In genomic region chr6:107491059-107491609, GRCh38 we compare ENCODE assay signal across 8 cellular contexts. TPM values are rescaled to one million over a fixed set of nuclear protein-coding genes. Genes with fewer than 3 reads are reported as not detected.
DNase-seq lines count a peak whose midpoint lies in the region; ATAC-seq and TF ChIP-seq lines count a peak whose summit lies in the region.

No MANE protein-coding gene starts in this region.

- H3F3A ChIP-seq in GM23338 (replicated peaks; ENCODE audit: low read depth): 0 out of 2 replicates have a peak, but pooled peaks cover 9% of the 10 kb centered on the region

- no peak for TF ChIP-seq EP300 in esophagus muscularis mucosa (IDR thresholded peaks at IDR 0.05)

- intact Hi-C loops in A673 (cut with micrococcal nuclease; ENCODE audit: unreplicated experiment) (no loop called here), esophagus muscularis mucosa (cut with DNase I) (loop anchor here (5.0 kb wide), 1 partner anchor 41 kb away; no protein-coding TSS in a partner anchor)

- H3K9me3 Mint-ChIP-seq in GM23338: no peaks in the 10 kb centered on the region; the same call in 2 of the 3 replicates
- no peaks in the 10 kb centered on the region for H3K9me3 Mint-ChIP-seq in WTC11

- WGBS in esophagus muscularis mucosa: 1% methylated on average over 21 of the region's 40 CpGs
- 1% methylated on average over 40 of the region's 40 CpGs for WGBS in urinary bladder

- peak overlapping the region; percentile 97 for H2AFZ ChIP-seq in GM23338

- peak overlapping the region; percentile 94 for H3K4me2 ChIP-seq in GM23338

- H3K27me3 ChIP-seq in A673 (replicated peaks; ENCODE audit: insufficient read depth, low read depth, low read length, poor library complexity): peaks cover 38% of the 10 kb centered on the region
- peaks cover 69% of the 10 kb centered on the region for H3K27me3 ChIP-seq in GM23338 (ENCODE audit: insufficient read depth)
- peaks cover 0 to 4% (median 0%) of the 10 kb centered on the region in 4 donors for H3K27me3 ChIP-seq in esophagus muscularis mucosa
- H3K27me3 ChIP-seq in mucosa of rectum (ENCODE audit: control insufficient read depth in 2 of 2, insufficient read depth in 2 of 2, low read length in 2 of 2): peaks cover 28 to 49% of the 10 kb centered on the region in 2 donors

- H3K27me3 Mint-ChIP-seq in GM23338 (ENCODE audit: insufficient read depth, low read depth, poor library complexity) (peaks cover 36% of the 10 kb centered on the region), WTC11 (ENCODE audit: low read depth) (peaks cover 36% of the 10 kb centered on the region)

- H3K79me2 ChIP-seq in GM23338 (replicated peaks; ENCODE audit: insufficient read depth): 0 out of 2 replicates have a peak, but pooled peaks cover 5% of the 10 kb centered on the region

- no peaks in the 10 kb centered on the region; the same call in 2 of the 3 replicates for H3K36me3 Mint-ChIP-seq in GM23338 (ENCODE audit: low read depth)
- H3K36me3 Mint-ChIP-seq in WTC11: no peaks in the 10 kb centered on the region

- DNase-seq in A673 (ENCODE audit: low spot score) (no peak), GM23338 (ENCODE audit: low spot score) (peak; percentile 80), WTC11 (ENCODE audit: low spot score) (peak; percentile 71), esophagus muscularis mucosa (ENCODE audit: extremely low spot score) (no peak)

- ATAC-seq in GM23338: peak; percentile 54
- peak; percentile 12 for ATAC-seq in WTC11
- no peak for ATAC-seq in GM18498 (IDR thresholded peaks at IDR 0.05; ENCODE audit: unreplicated experiment)
- no peak for ATAC-seq in HG03457 (IDR thresholded peaks at IDR 0.05; ENCODE audit: unreplicated experiment)

- H3K27ac ChIP-seq in A673 (ENCODE audit: low read depth, low read length, poor library complexity, severe bottlenecking) (no peak overlapping the region), GM23338 (ENCODE audit: low read depth) (no peak overlapping the region), esophagus muscularis mucosa (replicated peaks in 1 of 4) (peak overlapping the region; percentile 87 to 92 (median 90)), mucosa of rectum (ENCODE audit: low read depth in 2 of 2, low read length in 2 of 2) (peak overlapping the region; percentile 23 to 34), urinary bladder (ENCODE audit: low read depth) (peak overlapping the region; percentile 76)

- TF ChIP-seq POLR2A in esophagus muscularis mucosa (IDR thresholded peaks at IDR 0.05; ENCODE audit: low read depth): no peak

- no TSS peak for BruUV-seq in A673 (replicated peaks; lab: Mats Ljungman, UMichigan)

- POLR2A ChIA-PET in A673 (lab: Charles Lee; ENCODE audit: low non-redundant PET) (no interaction called here), WTC11 (lab: Charles Lee) (interaction anchor here (0.6 to 1.6 kb wide), 5 partner anchors 32 to 993 kb away, joined by 3 to 7 read pairs (median 3); partner anchors contain the start of gene PDSS2)

- CTCF ChIA-PET in A673 (lab: Charles Lee) (no interaction called here), WTC11 (lab: Charles Lee) (interaction anchor here (1.0 to 6.5 kb wide), 4 partner anchors 32 to 1131 kb away, joined by 3 to 31 read pairs (median 4); partner anchors contain the start of genes CRYBG1 and PDSS2)

- H3K4me1 ChIP-seq in A673 (ENCODE audit: insufficient read depth, low read length, poor library complexity, severe bottlenecking) (peaks cover 14% of the 10 kb centered on the region), GM23338 (ENCODE audit: insufficient read depth) (peaks cover 35% of the 10 kb centered on the region), esophagus muscularis mucosa (peaks cover 44 to 72% (median 69%) of the 10 kb centered on the region in 4 donors), mucosa of rectum (ENCODE audit: control insufficient read depth in 2 of 2, insufficient read depth in 2 of 2, low read length in 2 of 2) (peaks cover 12 to 19% of the 10 kb centered on the region in 2 donors), urinary bladder (ENCODE audit: insufficient read depth) (no peaks in the 10 kb centered on the region)

- no peak overlapping the region for H3K27ac Mint-ChIP-seq in GM23338
- H3K27ac Mint-ChIP-seq in WTC11: no peak overlapping the region

- H3K36me3 ChIP-seq in A673 (ENCODE audit: insufficient read depth, low read length, poor library complexity, severe bottlenecking): no peaks in the 10 kb centered on the region
- no peaks in the 10 kb centered on the region for H3K36me3 ChIP-seq in GM23338 (ENCODE audit: insufficient read depth)
- H3K36me3 ChIP-seq in esophagus muscularis mucosa: no peaks in the 10 kb centered on the region
- no peaks in the 10 kb centered on the region for H3K36me3 ChIP-seq in mucosa of rectum (ENCODE audit: control insufficient read depth in 2 of 2, insufficient read depth in 2 of 2, low read length in 2 of 2)
- H3K36me3 ChIP-seq in urinary bladder (ENCODE audit: insufficient read depth): no peaks in the 10 kb centered on the region

- peak overlapping the region in 1 of 2 donors; percentile 41 for H3K9ac ChIP-seq in mucosa of rectum (ENCODE audit: low read depth in 1 of 2, low read length in 2 of 2)

- no peak for TF ChIP-seq CTCF in A673 (conservative IDR thresholded peaks at IDR 0.05; ENCODE audit: low read depth, low read length)
- no peak for TF ChIP-seq CTCF in GM23338 (conservative IDR thresholded peaks at IDR 0.05; ENCODE audit: low read depth in 2 of 2)
- TF ChIP-seq CTCF in WTC11 (IDR thresholded peaks at IDR 0.05): no peak
- no peak for TF ChIP-seq CTCF in esophagus muscularis mucosa (IDR thresholded peaks at IDR 0.05)

- H4K20me1 ChIP-seq in GM23338 (replicated peaks; ENCODE audit: insufficient read depth): no peaks in the 10 kb centered on the region

- no peaks in the 10 kb centered on the region for H3K9me2 ChIP-seq in GM23338 (ENCODE audit: insufficient read depth)

- H3K9me3 ChIP-seq in A673 (ENCODE audit: low read depth, low read length, poor library complexity, severe bottlenecking) (no peaks in the 10 kb centered on the region), esophagus muscularis mucosa (no peaks in the 10 kb centered on the region), mucosa of rectum (ENCODE audit: control insufficient read depth in 2 of 2, low read length in 2 of 2) (no peaks in the 10 kb centered on the region)

- H3K4me1 Mint-ChIP-seq in GM23338: peaks cover 14% of the 10 kb centered on the region
- H3K4me1 Mint-ChIP-seq in WTC11: peaks cover 21% of the 10 kb centered on the region

- H3K4me3 Mint-ChIP-seq in GM23338: no peak overlapping the region; the same call in 2 of the 3 replicates
- H3K4me3 Mint-ChIP-seq in WTC11: no peak overlapping the region

- H3K4me3 ChIP-seq in A673 (ENCODE audit: low read depth, low read length, poor library complexity, severe bottlenecking) (peak overlapping the region; percentile 68), GM23338 (peak overlapping the region; percentile 94), esophagus muscularis mucosa (peak overlapping the region; percentile 76 to 87 (median 80)), mucosa of rectum (ENCODE audit: low read length in 2 of 2) (peak overlapping the region; percentile 61 to 79), urinary bladder (ENCODE audit: low read depth, low read length) (peak overlapping the region; percentile 85)

TF ChIP-seq in WTC11, 78 proteins besides CTCF, POLR2A, EP300 and RAD21 (continues in another document):
- TF ChIP-seq NFYB (CRISPR knock-in tag; conservative IDR thresholded peaks at IDR 0.05; ENCODE audit: low read depth) (0 out of 2 replicates have a peak, but pooled peaks have one; percentile 11), FOXP1 (CRISPR knock-in tag; IDR thresholded peaks at IDR 0.05; ENCODE audit: borderline replicate concordance) (peak; percentile 65; the same call in 1 of the 2 replicates), ZBTB43 (CRISPR knock-in tag; IDR thresholded peaks at IDR 0.05) (0 out of 2 replicates have a peak, but pooled peaks have one; percentile 29), HMGXB4 (CRISPR knock-in tag; IDR thresholded peaks at IDR 0.05) (peak; percentile 74), ZNF232 (CRISPR knock-in tag; IDR thresholded peaks at IDR 0.05) (0 out of 2 replicates have a peak, but pooled peaks have one; percentile 3), SP1 (CRISPR knock-in tag; conservative IDR thresholded peaks at IDR 0.05) (peak; percentile 47; the same call in 1 of the 2 replicates)

RNA-seq across cellular contexts. Expression of gene SOBP, which starts 1.2 kb away (rescaled TPM):
- total RNA-seq in A673 (2021) (3.3 TPM in 2 replicates), WTC11 (2021) (6.6 to 10.1 TPM (median 7.6 TPM) in 3 replicates), esophagus muscularis mucosa (10 to 100 TPM; 18.6 to 44.1 (median 27.6) TPM), urinary bladder (27.7 TPM)
- 3.0 and 3.1 TPM in 2 replicates for total RNA-seq in GM23338 (2014; rRNA removed; shearing (Covaris generic))
- polyA plus RNA-seq in GM23338 (2016; fragmentation: Nextera tagmentation; extraction: Ambion mirVana) (1.5 and 2.2 TPM in 2 replicates), urinary bladder (15.3 TPM)

RNA-seq across cellular contexts. Expression of gene PDSS2, which starts 31.8 kb away (rescaled TPM):
- total RNA-seq in A673 (2021): 15.8 and 16.1 TPM in 2 replicates
- 14.5 and 16.7 TPM in 2 replicates for total RNA-seq in GM23338 (2014; rRNA removed; shearing (Covaris generic))
- 5.6 and 7.3 TPM in 2 replicates for polyA plus RNA-seq in GM23338 (2016; fragmentation: Nextera tagmentation; extraction: Ambion mirVana)
- 15.8 to 18.3 TPM (median 17.2 TPM) in 3 replicates for total RNA-seq in WTC11 (2021)
- total RNA-seq in esophagus muscularis mucosa: 10 to 100 TPM in 1 of 4 donors, 1 to 10 TPM in 3; 6.6 to 10.8 (median 8.7) TPM
- 22.6 TPM for total RNA-seq in urinary bladder
- 11.1 TPM for polyA plus RNA-seq in urinary bladder

Comparison
In these comparisons a context has a peak if more than half of its experiments do, and no peak if none do; other contexts are left out.
1. DNase-seq: peak in GM23338 (single experiment) and WTC11 (single experiment); none in A673 (single experiment) and esophagus muscularis mucosa (single experiment).
2. H3K27ac ChIP-seq: peak in esophagus muscularis mucosa (4 of 4), mucosa of rectum (2 of 2) and urinary bladder (single experiment); none in A673 (single experiment) and GM23338 (single experiment).
3. ATAC-seq: peak in GM23338 (single experiment) and WTC11 (single experiment); none in GM18498 (single experiment) and HG03457 (single experiment).
4. Peak in every context shown above with its lines, with median percentiles within 50 percentile points of each other: H3K4me3 ChIP-seq.